1 cellular context compared by ENCODE assay signal in genomic region chr19:40798997-40799557, GRCh38.
A peak's percentile ranks its signal among the peaks of the same experiment; 100 is the strongest.
TF ChIP-seq lines count a peak whose summit lies in the region.

Gene EGLN2, plus strand, starts transcription at chr19:40799191. Its CDS starts 1,382 bp downstream, at chr19:40800573.

TF ChIP-seq in HepG2, 621 proteins besides CTCF, POLR2A, EP300 and RAD21 (continued from another document):
- TF ChIP-seq NCOA2 (CRISPR knock-in tag; IDR thresholded peaks at IDR 0.05) (no peak), ZNF431 (CRISPR knock-in tag; IDR thresholded peaks at IDR 0.05; ENCODE audit: borderline replicate concordance, low read depth) (0 out of 2 replicates have a peak, but pooled peaks have one; percentile 49), TEAD3 (CRISPR knock-in tag; optimal IDR thresholded peaks at IDR 0.05; ENCODE audit: borderline replicate concordance) (no peak), SRSF4 (IDR thresholded peaks at IDR 0.05; ENCODE audit: low read depth, low read length, poor library complexity, severe bottlenecking) (peak; percentile 72), RNF2 (conservative IDR thresholded peaks at IDR 0.05; ENCODE audit: low read depth) (no peak), ZBTB8A (CRISPR knock-in tag; IDR thresholded peaks at IDR 0.05; ENCODE audit: borderline replicate concordance, low read depth) (no peak), MLX (CRISPR knock-in tag; IDR thresholded peaks at IDR 0.05) (0 out of 2 replicates have a peak, but pooled peaks have one; percentile 14), DMAP1 (CRISPR knock-in tag; IDR thresholded peaks at IDR 0.05) (0 out of 2 replicates have a peak, but pooled peaks have one; percentile 3), ZNF296 (CRISPR knock-in tag; conservative IDR thresholded peaks at IDR 0.05) (no peak), HOXD1 (CRISPR knock-in tag; IDR thresholded peaks at IDR 0.05) (no peak), FOXO1 (CRISPR knock-in tag; IDR thresholded peaks at IDR 0.05) (0 out of 2 replicates have a peak, but pooled peaks have one; percentile 3), HNF4G (IDR thresholded peaks at IDR 0.05; ENCODE audit: borderline replicate concordance, low read depth, low read length) (peak; percentile 2; the same call in 1 of the 2 replicates), HNF4G (CRISPR knock-in tag; IDR thresholded peaks at IDR 0.05; ENCODE audit: borderline replicate concordance, low read depth) (no peak), RBFOX2 (IDR thresholded peaks at IDR 0.05; ENCODE audit: low read depth, low read length) (peak; percentile 63), ATF7-NPFF (CRISPR knock-in tag; IDR thresholded peaks at IDR 0.05; ENCODE audit: low read depth) (no peak), MAZ (IDR thresholded peaks at IDR 0.05; ENCODE audit: borderline replicate concordance, low read depth, low read length) (no peak), MAZ (CRISPR knock-in tag; IDR thresholded peaks at IDR 0.05; ENCODE audit: low read depth) (peak; percentile 77), POLR2G (IDR thresholded peaks at IDR 0.05; ENCODE audit: low read depth, low read length) (peak; percentile 32), MAX (IDR thresholded peaks at IDR 0.05) (peak; percentile 63; the same call in 1 of the 2 replicates), FOXK2 (IDR thresholded peaks at IDR 0.05) (0 out of 2 replicates have a peak, but pooled peaks have one; percentile 22), GABPB1 (CRISPR knock-in tag; IDR thresholded peaks at IDR 0.05) (0 out of 2 replicates have a peak, but pooled peaks have one; percentile 37), PHF20 (CRISPR knock-in tag; IDR thresholded peaks at IDR 0.05) (peak; percentile 31; the same call in 1 of the 2 replicates)
- TF ChIP-seq, protein P1, sequence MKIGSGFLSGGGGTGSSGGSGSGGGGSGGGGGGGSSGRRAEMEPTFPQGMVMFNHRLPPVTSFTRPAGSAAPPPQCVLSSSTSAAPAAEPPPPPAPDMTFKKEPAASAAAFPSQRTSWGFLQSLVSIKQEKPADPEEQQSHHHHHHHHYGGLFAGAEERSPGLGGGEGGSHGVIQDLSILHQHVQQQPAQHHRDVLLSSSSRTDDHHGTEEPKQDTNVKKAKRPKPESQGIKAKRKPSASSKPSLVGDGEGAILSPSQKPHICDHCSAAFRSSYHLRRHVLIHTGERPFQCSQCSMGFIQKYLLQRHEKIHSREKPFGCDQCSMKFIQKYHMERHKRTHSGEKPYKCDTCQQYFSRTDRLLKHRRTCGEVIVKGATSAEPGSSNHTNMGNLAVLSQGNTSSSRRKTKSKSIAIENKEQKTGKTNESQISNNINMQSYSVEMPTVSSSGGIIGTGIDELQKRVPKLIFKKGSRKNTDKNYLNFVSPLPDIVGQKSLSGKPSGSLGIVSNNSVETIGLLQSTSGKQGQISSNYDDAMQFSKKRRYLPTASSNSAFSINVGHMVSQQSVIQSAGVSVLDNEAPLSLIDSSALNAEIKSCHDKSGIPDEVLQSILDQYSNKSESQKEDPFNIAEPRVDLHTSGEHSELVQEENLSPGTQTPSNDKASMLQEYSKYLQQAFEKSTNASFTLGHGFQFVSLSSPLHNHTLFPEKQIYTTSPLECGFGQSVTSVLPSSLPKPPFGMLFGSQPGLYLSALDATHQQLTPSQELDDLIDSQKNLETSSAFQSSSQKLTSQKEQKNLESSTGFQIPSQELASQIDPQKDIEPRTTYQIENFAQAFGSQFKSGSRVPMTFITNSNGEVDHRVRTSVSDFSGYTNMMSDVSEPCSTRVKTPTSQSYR (CRISPR knock-in tag; IDR thresholded peaks at IDR 0.05; ENCODE audit: borderline replicate concordance): 0 out of 2 replicates have a peak, but pooled peaks have one; percentile 3
- TF ChIP-seq, protein P2, sequence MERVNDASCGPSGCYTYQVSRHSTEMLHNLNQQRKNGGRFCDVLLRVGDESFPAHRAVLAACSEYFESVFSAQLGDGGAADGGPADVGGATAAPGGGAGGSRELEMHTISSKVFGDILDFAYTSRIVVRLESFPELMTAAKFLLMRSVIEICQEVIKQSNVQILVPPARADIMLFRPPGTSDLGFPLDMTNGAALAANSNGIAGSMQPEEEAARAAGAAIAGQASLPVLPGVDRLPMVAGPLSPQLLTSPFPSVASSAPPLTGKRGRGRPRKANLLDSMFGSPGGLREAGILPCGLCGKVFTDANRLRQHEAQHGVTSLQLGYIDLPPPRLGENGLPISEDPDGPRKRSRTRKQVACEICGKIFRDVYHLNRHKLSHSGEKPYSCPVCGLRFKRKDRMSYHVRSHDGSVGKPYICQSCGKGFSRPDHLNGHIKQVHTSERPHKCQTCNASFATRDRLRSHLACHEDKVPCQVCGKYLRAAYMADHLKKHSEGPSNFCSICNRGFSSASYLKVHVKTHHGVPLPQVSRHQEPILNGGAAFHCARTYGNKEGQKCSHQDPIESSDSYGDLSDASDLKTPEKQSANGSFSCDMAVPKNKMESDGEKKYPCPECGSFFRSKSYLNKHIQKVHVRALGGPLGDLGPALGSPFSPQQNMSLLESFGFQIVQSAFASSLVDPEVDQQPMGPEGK (CRISPR knock-in tag; IDR thresholded peaks at IDR 0.05): no peak
- TF ChIP-seq, protein P3, sequence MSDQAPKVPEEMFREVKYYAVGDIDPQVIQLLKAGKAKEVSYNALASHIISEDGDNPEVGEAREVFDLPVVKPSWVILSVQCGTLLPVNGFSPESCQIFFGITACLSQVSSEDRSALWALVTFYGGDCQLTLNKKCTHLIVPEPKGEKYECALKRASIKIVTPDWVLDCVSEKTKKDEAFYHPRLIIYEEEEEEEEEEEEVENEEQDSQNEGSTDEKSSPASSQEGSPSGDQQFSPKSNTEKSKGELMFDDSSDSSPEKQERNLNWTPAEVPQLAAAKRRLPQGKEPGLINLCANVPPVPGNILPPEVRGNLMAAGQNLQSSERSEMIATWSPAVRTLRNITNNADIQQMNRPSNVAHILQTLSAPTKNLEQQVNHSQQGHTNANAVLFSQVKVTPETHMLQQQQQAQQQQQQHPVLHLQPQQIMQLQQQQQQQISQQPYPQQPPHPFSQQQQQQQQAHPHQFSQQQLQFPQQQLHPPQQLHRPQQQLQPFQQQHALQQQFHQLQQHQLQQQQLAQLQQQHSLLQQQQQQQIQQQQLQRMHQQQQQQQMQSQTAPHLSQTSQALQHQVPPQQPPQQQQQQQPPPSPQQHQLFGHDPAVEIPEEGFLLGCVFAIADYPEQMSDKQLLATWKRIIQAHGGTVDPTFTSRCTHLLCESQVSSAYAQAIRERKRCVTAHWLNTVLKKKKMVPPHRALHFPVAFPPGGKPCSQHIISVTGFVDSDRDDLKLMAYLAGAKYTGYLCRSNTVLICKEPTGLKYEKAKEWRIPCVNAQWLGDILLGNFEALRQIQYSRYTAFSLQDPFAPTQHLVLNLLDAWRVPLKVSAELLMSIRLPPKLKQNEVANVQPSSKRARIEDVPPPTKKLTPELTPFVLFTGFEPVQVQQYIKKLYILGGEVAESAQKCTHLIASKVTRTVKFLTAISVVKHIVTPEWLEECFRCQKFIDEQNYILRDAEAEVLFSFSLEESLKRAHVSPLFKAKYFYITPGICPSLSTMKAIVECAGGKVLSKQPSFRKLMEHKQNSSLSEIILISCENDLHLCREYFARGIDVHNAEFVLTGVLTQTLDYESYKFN (CRISPR knock-in tag; conservative IDR thresholded peaks at IDR 0.05): no peak
- TF ChIP-seq, protein P4, sequence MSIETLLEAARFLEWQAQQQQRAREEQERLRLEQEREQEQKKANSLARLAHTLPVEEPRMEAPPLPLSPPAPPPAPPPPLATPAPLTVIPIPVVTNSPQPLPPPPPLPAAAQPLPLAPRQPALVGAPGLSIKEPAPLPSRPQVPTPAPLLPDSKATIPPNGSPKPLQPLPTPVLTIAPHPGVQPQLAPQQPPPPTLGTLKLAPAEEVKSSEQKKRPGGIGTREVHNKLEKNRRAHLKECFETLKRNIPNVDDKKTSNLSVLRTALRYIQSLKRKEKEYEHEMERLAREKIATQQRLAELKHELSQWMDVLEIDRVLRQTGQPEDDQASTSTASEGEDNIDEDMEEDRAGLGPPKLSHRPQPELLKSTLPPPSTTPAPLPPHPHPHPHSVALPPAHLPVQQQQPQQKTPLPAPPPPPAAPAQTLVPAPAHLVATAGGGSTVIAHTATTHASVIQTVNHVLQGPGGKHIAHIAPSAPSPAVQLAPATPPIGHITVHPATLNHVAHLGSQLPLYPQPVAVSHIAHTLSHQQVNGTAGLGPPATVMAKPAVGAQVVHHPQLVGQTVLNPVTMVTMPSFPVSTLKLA (IDR thresholded peaks at IDR 0.05): peak; percentile 81; the same call in 1 of the 2 replicates
- TF ChIP-seq, protein P5, sequence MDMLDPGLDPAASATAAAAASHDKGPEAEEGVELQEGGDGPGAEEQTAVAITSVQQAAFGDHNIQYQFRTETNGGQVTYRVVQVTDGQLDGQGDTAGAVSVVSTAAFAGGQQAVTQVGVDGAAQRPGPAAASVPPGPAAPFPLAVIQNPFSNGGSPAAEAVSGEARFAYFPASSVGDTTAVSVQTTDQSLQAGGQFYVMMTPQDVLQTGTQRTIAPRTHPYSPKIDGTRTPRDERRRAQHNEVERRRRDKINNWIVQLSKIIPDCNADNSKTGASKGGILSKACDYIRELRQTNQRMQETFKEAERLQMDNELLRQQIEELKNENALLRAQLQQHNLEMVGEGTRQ (IDR thresholded peaks at IDR 0.05; ENCODE audit: low read depth, low read length): 0 out of 2 replicates have a peak, but pooled peaks have one; percentile 46
- TF ChIP-seq, protein P5 (CRISPR knock-in tag; IDR thresholded peaks at IDR 0.05; ENCODE audit: borderline replicate concordance): no peak; the same call in 1 of the 2 replicates
